16 cellular contexts compared by ENCODE assay signal in genomic region chr17:29240477-29240876, GRCh38. TPM values are rescaled to one million over a fixed set of nuclear protein-coding genes. Genes with fewer than 3 reads are reported as not detected.
DNase-seq lines count a peak whose midpoint lies in the region; ATAC-seq and TF ChIP-seq lines count a peak whose summit lies in the region.
"Had no signal": no experiment of that assay in that cellular context is flagged by ENCODE, and none has a peak within 500 bp of the region (broad histone marks: within the 10 kb centered on the region; RNA-seq: fewer than 3 reads in every experiment).

No MANE protein-coding gene starts in this region.

- H3K27me3 ChIP-seq in Panc1 (ENCODE audit: control insufficient read depth, insufficient read depth, low read length) = no peaks in the 10 kb centered on the region
- no peaks in the 10 kb centered on the region for H3K27me3 ChIP-seq in left ventricle myocardium inferior (ENCODE audit: low read depth)
- H3K27me3 ChIP-seq: pancreas had no signal

- DNase-seq in EL (peak; percentile 40), Panc1 (ENCODE audit: low read depth, low spot score) (no peak), epithelial cell of prostate (ENCODE audit: low read depth, low spot score) (no peak), osteocyte (ENCODE audit: extremely low spot score, unreplicated experiment) (peak; percentile 7), left ventricle myocardium inferior (no peak), NCI-H1092 treated with DMSO at 0.1 percent for 48 hours (lab: John Stamatoyannopoulos, UW) (no peak)
- DNase-seq: activated CD4-positive, CD25-positive, alpha-beta regulatory T cell treated with anti-CD3 and anti-CD28 coated beads, Interleukin-2, amount 50 U/mL, for 72 hours; cerebellar nuclear complex; NCI-H1436 treated with DMSO at 0.1 percent for 48 hours; pancreas; stimulated activated naive CD4-positive, alpha-beta T cell treated with Interleukin-2 at 50 U/mL for 16 hours had no signal

- no peaks in the 10 kb centered on the region for H3K9me3 Mint-ChIP-seq in osteocyte (ENCODE audit: unreplicated experiment)
- H3K9me3 Mint-ChIP-seq: activated T-helper 17 cell treated with anti-CD3 and anti-CD28 coated beads, Interleukin-2, amount 50 U/mL, for 72 hours had no signal

- CTCF ChIA-PET in Panc1 (lab: Charles Lee) = interaction anchor here (0.9 to 2.8 kb wide), 4 partner anchors 11 to 117 kb away, joined by 3 to 7 read pairs (median 5); no protein-coding TSS in a partner anchor

- H3K27ac Mint-ChIP-seq in osteocyte (ENCODE audit: unreplicated experiment) = peak overlapping the region; percentile 89
- H3K27ac Mint-ChIP-seq: activated T-helper 17 cell treated with anti-CD3 and anti-CD28 coated beads, Interleukin-2, amount 50 U/mL, for 72 hours had no signal

- no peaks in the 10 kb centered on the region for H3K27me3 Mint-ChIP-seq in osteocyte (ENCODE audit: unreplicated experiment)
- H3K27me3 Mint-ChIP-seq: activated T-helper 17 cell treated with anti-CD3 and anti-CD28 coated beads, Interleukin-2, amount 50 U/mL, for 72 hours had no signal

- peaks cover 35% of the 10 kb centered on the region for H3K4me1 Mint-ChIP-seq in osteocyte (ENCODE audit: unreplicated experiment)
- H3K4me1 Mint-ChIP-seq: activated T-helper 17 cell treated with anti-CD3 and anti-CD28 coated beads, Interleukin-2, amount 50 U/mL, for 72 hours had no signal

- POLR2A ChIA-PET in Panc1 (lab: Charles Lee) = interaction anchor here (1.5 kb wide), 1 partner anchor 10 kb away, joined by 6 read pairs; no protein-coding TSS in a partner anchor

- H3K4me3 ChIP-seq in Panc1 (ENCODE audit: low read depth in 2 of 2, low read length in 2 of 2) = no peak overlapping the region
- no peak overlapping the region for H3K4me3 ChIP-seq in left ventricle myocardium inferior
- H3K4me3 ChIP-seq: pancreas had no signal

- H3K4me1 ChIP-seq in Panc1 (ENCODE audit: control insufficient read depth, insufficient read depth, low read length) = peaks cover 19% of the 10 kb centered on the region
- no peaks in the 10 kb centered on the region for H3K4me1 ChIP-seq in left ventricle myocardium inferior
- H3K4me1 ChIP-seq: pancreas had no signal

- H3K36me3 ChIP-seq in Panc1 (ENCODE audit: control insufficient read depth, insufficient read depth, low read length) (no peaks in the 10 kb centered on the region), left ventricle myocardium inferior (no peaks in the 10 kb centered on the region)
- H3K36me3 ChIP-seq: pancreas had no signal

- H3K27ac ChIP-seq in Panc1 (ENCODE audit: low read length) (peak overlapping the region; percentile 74), epithelial cell of prostate (peak overlapping the region; percentile 92), left ventricle myocardium inferior (replicated peaks) (no peak overlapping the region)
- H3K27ac ChIP-seq: pancreas had no signal

- BruUV-seq in Panc1 (replicated peaks; lab: Mats Ljungman, UMichigan) = no TSS peak

- H3K9me3 ChIP-seq in Panc1 (ENCODE audit: control insufficient read depth, insufficient read depth, low read depth, low read length) (no peaks in the 10 kb centered on the region), left ventricle myocardium inferior (replicated peaks) (no peaks in the 10 kb centered on the region)
- H3K9me3 ChIP-seq: pancreas had no signal

- intact Hi-C loops in Panc1 (cut with micrococcal nuclease; ENCODE audit: unreplicated experiment) (no loop called here), left ventricle myocardium inferior (cut with micrococcal nuclease) (no loop called here)

- H3K36me3 Mint-ChIP-seq in osteocyte (ENCODE audit: unreplicated experiment) = no peaks in the 10 kb centered on the region

- in situ Hi-C loops in Panc1 (cut with HindIII; ENCODE audit: low pct_unique_long_range_greater_than_20kb, low sequenced_read_pairs) = no loop called here

- TF ChIP-seq CTCF in Panc1 (IDR thresholded peaks at IDR 0.05) (no peak), osteocyte (IDR thresholded peaks at IDR 0.05) (no peak), left ventricle myocardium inferior (IDR thresholded peaks at IDR 0.05; ENCODE audit: borderline replicate concordance) (no peak)

- ATAC-seq in Panc1 (peak; percentile 50), HG02571 (IDR thresholded peaks at IDR 0.05; ENCODE audit: unreplicated experiment) (no peak), GM19397 (IDR thresholded peaks at IDR 0.05; ENCODE audit: unreplicated experiment) (no peak)
- ATAC-seq: left lobe of liver had no signal

- H3K4me3 Mint-ChIP-seq in osteocyte (ENCODE audit: unreplicated experiment) = no peak overlapping the region
- H3K4me3 Mint-ChIP-seq: activated T-helper 17 cell treated with anti-CD3 and anti-CD28 coated beads, Interleukin-2, amount 50 U/mL, for 72 hours had no signal

RNA-seq across cellular contexts. Expression of gene CRYBA1, which starts 6.2 kb away (rescaled TPM):
- not detected for total RNA-seq in Panc1 (2021; ENCODE audit: unreplicated experiment)
- not detected for polyA plus RNA-seq in Panc1 (2012; ENCODE audit: insufficient read length)
- not detected in 2 replicates for total RNA-seq in osteocyte
- total RNA-seq in left ventricle myocardium inferior = not detected
- total RNA-seq: activated T-helper 17 cell treated with anti-CD3 and anti-CD28 coated beads, Interleukin-2, amount 50 U/mL, for 72 hours; H7; left lobe of liver; pancreas had no signal
- polyA plus RNA-seq: pancreas had no signal

RNA-seq across cellular contexts. Expression of gene NUFIP2, which starts 53.5 kb away (rescaled TPM):
- total RNA-seq in Panc1 (2021; ENCODE audit: unreplicated experiment) (106 TPM), osteocyte (46.8 and 48.0 TPM in 2 replicates), left ventricle myocardium inferior (40.5 TPM)
- polyA plus RNA-seq in Panc1 (2012; ENCODE audit: insufficient read length) = 71.0 TPM

Comparison
In these comparisons a context has a peak if more than half of its experiments do, and no peak if none do; other contexts are left out.
1. DNase-seq: peak in EL (single experiment) and osteocyte (single experiment); none in Panc1 (single experiment), epithelial cell of prostate (single experiment), left ventricle myocardium inferior (single experiment) and NCI-H1092 treated with DMSO at 0.1 percent for 48 hours (single experiment).